ENCODE assay signal across 13 cellular contexts in the genomic region with DNA sequence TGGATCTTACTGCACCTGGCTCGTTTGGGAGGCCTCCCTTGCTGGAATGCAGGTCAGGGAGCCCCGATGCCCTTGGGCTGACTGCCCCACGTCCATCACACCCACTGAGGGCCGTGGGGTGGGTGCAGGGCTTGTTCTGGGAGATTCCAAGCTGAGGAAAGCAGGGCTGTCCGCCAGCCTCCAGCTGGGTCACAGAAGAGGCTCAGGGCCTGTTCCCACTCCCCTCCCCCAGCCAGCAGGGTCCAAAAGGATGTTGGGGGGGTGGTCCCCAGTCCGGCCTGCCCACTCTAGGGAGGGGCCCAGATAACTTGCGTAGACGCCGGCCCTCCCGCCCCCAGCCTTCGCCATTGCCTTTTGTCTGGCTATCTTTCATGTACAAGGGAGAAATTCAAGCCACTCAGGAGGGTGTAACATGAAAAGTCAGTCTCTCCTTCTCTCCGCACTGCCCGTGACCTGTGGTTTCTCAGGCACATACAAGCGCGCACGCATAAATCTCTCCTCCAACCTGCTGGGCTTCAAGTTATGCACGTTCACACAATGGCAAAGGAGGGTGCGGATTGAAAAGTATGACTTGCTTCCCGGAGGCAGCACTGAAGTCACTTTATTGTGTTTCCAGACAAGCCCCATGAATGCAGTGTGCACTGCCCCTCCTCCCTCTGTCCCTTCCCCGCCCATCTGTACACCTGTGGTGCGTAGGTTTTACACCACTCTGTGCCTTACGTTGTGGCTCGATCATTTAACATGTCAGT. TPM values are rescaled to one million over a fixed set of nuclear protein-coding genes. Genes with fewer than 3 reads are reported as not detected.
DNase-seq lines count a peak whose midpoint lies in the region; ATAC-seq and TF ChIP-seq lines count a peak whose summit lies in the region.
"Had no signal": no experiment of that assay in that cellular context is flagged by ENCODE, and none has a peak within 500 bp of the region (broad histone marks: within the 10 kb centered on the region; RNA-seq: fewer than 3 reads in every experiment).

No MANE protein-coding gene starts in this region.

- TF ChIP-seq CTCF in RWPE1 (conservative IDR thresholded peaks at IDR 0.05; ENCODE audit: low read depth) (no peak), psoas muscle (IDR thresholded peaks at IDR 0.05) (no peak)

- no peaks in the 10 kb centered on the region for H3K27me3 ChIP-seq in HUES48 (ENCODE audit: control insufficient read depth, insufficient read depth, low read length)
- no peaks in the 10 kb centered on the region for H3K27me3 ChIP-seq in right cardiac atrium (ENCODE audit: control insufficient read depth, insufficient read depth)
- H3K27me3 ChIP-seq in psoas muscle (ENCODE audit: insufficient read depth in 3 of 3, low read length in 2 of 3) = no peaks in the 10 kb centered on the region
- H3K27me3 ChIP-seq: BE2C had no signal

- intact Hi-C loops in right cardiac atrium (cut with DNase I) (no loop called here), psoas muscle (cut with DNase I) (no loop called here)

- ATAC-seq in right cardiac atrium (peak; percentile 45 to 51), psoas muscle (peak; percentile 30 to 46 (median 44)), HG02840 (IDR thresholded peaks at IDR 0.05; ENCODE audit: low FRiP score, unreplicated experiment) (no peak), HG03520 (IDR thresholded peaks at IDR 0.05; ENCODE audit: unreplicated experiment) (no peak)

- no peaks in the 10 kb centered on the region for H3K36me3 ChIP-seq in HUES48 (ENCODE audit: control insufficient read depth, insufficient read depth, low read length)
- H3K36me3 ChIP-seq in psoas muscle (ENCODE audit: insufficient read depth in 1 of 2, low read depth in 1 of 2) = no peaks in the 10 kb centered on the region
- H3K36me3 ChIP-seq: BE2C had no signal

- 50% methylated on average over 23 of the region's 23 CpGs for WGBS in right cardiac atrium
- 20 to 30% (median 25%) methylated on average over 23 of the region's 23 CpGs for WGBS in psoas muscle, 3 donors

- H3K9ac ChIP-seq in HUES48 (ENCODE audit: low read depth, low read length) = no peak overlapping the region

- no peak overlapping the region for H3K4me3 ChIP-seq in HUES48 (ENCODE audit: low read depth, low read length)
- no peak overlapping the region for H3K4me3 ChIP-seq in right cardiac atrium (ENCODE audit: low read length)
- H3K4me3 ChIP-seq in psoas muscle = peak overlapping the region; percentile 41
- H3K4me3 ChIP-seq: coronary artery had no signal

- DNase-seq in RWPE1 (ENCODE audit: low spot score) (peak; percentile 51), right cardiac atrium (peak; percentile 41 to 84 (median 80)), psoas muscle (no peak), pons (ENCODE audit: low spot score) (no peak)
- no peak for DNase-seq in stimulated activated naive CD4-positive, alpha-beta T cell (lab: John Stamatoyannopoulos, UW)
- DNase-seq: activated CD4-positive, alpha-beta T cell treated with anti-CD3 and anti-CD28 coated beads, Interleukin-2, amount 50 U/mL, for 1 hour; activated gamma-delta T cell; BE2C; GF-D8 had no signal

- H3K27ac ChIP-seq in HUES48 (ENCODE audit: low read depth, low read length) (peak overlapping the region; percentile 78), RWPE1 (peak overlapping the region; percentile 42), right cardiac atrium (ENCODE audit: low read length) (no peak overlapping the region), psoas muscle (peak overlapping the region; percentile 91)
- H3K27ac ChIP-seq: coronary artery had no signal

- H3K4me1 ChIP-seq in HUES48 (ENCODE audit: control insufficient read depth, insufficient read depth, low read length) = peaks cover 56% of the 10 kb centered on the region
- H3K4me1 ChIP-seq in right cardiac atrium (ENCODE audit: control insufficient read depth, insufficient read depth, low read length) = peaks cover 11% of the 10 kb centered on the region
- H3K4me1 ChIP-seq in psoas muscle = peaks cover 84% of the 10 kb centered on the region
- H3K4me1 ChIP-seq: BE2C had no signal

- H3K9me3 ChIP-seq in HUES48 (ENCODE audit: control insufficient read depth, insufficient read depth, low read length) = no peaks in the 10 kb centered on the region
- H3K9me3 ChIP-seq in right cardiac atrium (ENCODE audit: control insufficient read depth, low read length) = no peaks in the 10 kb centered on the region
- H3K9me3 ChIP-seq in psoas muscle = no peaks in the 10 kb centered on the region
- H3K9me3 ChIP-seq: BE2C had no signal

- POLR2A ChIA-PET in RWPE1 (lab: Yijun Ruan, JAX; ENCODE audit: low non-redundant PET) = no interaction called here

- CTCF ChIA-PET in RWPE1 (lab: Yijun Ruan, JAX) = interaction anchor here (0.6 to 1.1 kb wide), 2 partner anchors 21 to 1998 kb away, joined by 3 to 5 read pairs; no protein-coding TSS in a partner anchor

RNA-seq across cellular contexts. Expression of a gene that starts 20.2 kb away (rescaled TPM):
- total RNA-seq in right cardiac atrium (10 to 100 TPM; 30.8 to 37.2 (median 32.6) TPM), psoas muscle (100 to 1,000 TPM in 2 of 4 donors, 10 to 100 TPM in 2; 59.1 to 105 (median 88.6) TPM)
- polyA plus RNA-seq in right cardiac atrium (35.2 TPM), psoas muscle (100 to 1,000 TPM in 1 of 3 donors, 10 to 100 TPM in 2; 61.1 to 110 (median 94.7) TPM)

RNA-seq across cellular contexts. Expression of a gene that starts 36.9 kb away (rescaled TPM):
- 10 to 100 TPM; 19.3 to 25.5 (median 24.4) TPM for total RNA-seq in right cardiac atrium
- 26.5 TPM for polyA plus RNA-seq in right cardiac atrium
- total RNA-seq in psoas muscle = 10 to 100 TPM; 12.1 to 18.0 (median 16.7) TPM
- polyA plus RNA-seq in psoas muscle = 10 to 100 TPM; 13.7 to 18.5 (median 18.1) TPM

RNA-seq across cellular contexts. Expression of a gene that starts 37.1 kb away (rescaled TPM):
- total RNA-seq in right cardiac atrium (10 to 100 TPM; 12.2 to 14.5 (median 13.0) TPM), psoas muscle (10 to 100 TPM; 12.9 to 24.2 (median 17.0) TPM)
- polyA plus RNA-seq in right cardiac atrium (14.1 TPM), psoas muscle (10 to 100 TPM; 17.1 to 29.0 (median 20.2) TPM)

RNA-seq across cellular contexts. Expression of a gene that starts 43.3 kb away (rescaled TPM):
- 1 to 10 TPM in 1 of 4 donors, under 1 TPM in 3; 0.39 to 1.4 (median 0.64) TPM for total RNA-seq in right cardiac atrium
- polyA plus RNA-seq in right cardiac atrium = 0.23 TPM
- 1 to 10 TPM in 3 of 4 donors, under 1 TPM in 1; 0.30 to 1.8 (median 1.4) TPM for total RNA-seq in psoas muscle
- polyA plus RNA-seq in psoas muscle = 1 to 10 TPM; 1.0 to 2.9 (median 1.3) TPM

RNA-seq across cellular contexts. Expression of a gene that starts 55.5 kb away (rescaled TPM):
- total RNA-seq in right cardiac atrium (10 to 100 TPM; 24.6 to 30.4 (median 27.8) TPM), psoas muscle (10 to 100 TPM; 30.1 to 37.5 (median 34.2) TPM)
- polyA plus RNA-seq in right cardiac atrium (43.4 TPM), psoas muscle (10 to 100 TPM; 54.4 to 79.3 (median 57.6) TPM)

Comparison
In these comparisons a context has a peak if more than half of its experiments do, and no peak if none do; other contexts are left out.
1. DNase-seq: peak in RWPE1 (single experiment) and right cardiac atrium (3 of 3); none in psoas muscle (0 of 2), pons (single experiment) and stimulated activated naive CD4-positive, alpha-beta T cell (0 of 6).
2. ATAC-seq: peak in right cardiac atrium (2 of 2) and psoas muscle (4 of 4); none in HG02840 (single experiment) and HG03520 (single experiment).